In genomic region chr2:112633708-112634107, GRCh38 we compare ENCODE assay signal across 2 cellular contexts.
TF ChIP-seq lines count a peak whose summit lies in the region.

No MANE protein-coding gene starts in this region.

TF ChIP-seq in HepG2, 621 proteins besides CTCF, POLR2A, EP300 and RAD21 (continues in another document):
- TF ChIP-seq ZNF749 (CRISPR knock-in tag; IDR thresholded peaks at IDR 0.05; ENCODE audit: borderline replicate concordance) (no peak), ATF1 (CRISPR knock-in tag; IDR thresholded peaks at IDR 0.05) (0 out of 2 replicates have a peak, but pooled peaks have one; percentile 2), ARHGAP35 (CRISPR knock-in tag; IDR thresholded peaks at IDR 0.05; ENCODE audit: borderline replicate concordance) (no peak), HOXA7 (CRISPR knock-in tag; IDR thresholded peaks at IDR 0.05) (no peak), THYN1 (CRISPR knock-in tag; IDR thresholded peaks at IDR 0.05; ENCODE audit: borderline replicate concordance, low read depth) (no peak), RERE (CRISPR knock-in tag; IDR thresholded peaks at IDR 0.05; ENCODE audit: low read depth) (no peak), ZNF709 (CRISPR knock-in tag; IDR thresholded peaks at IDR 0.05) (0 out of 2 replicates have a peak, but pooled peaks have one; percentile 7), ZFP90 (CRISPR knock-in tag; IDR thresholded peaks at IDR 0.05; ENCODE audit: borderline replicate concordance) (no peak), ZNF230 (CRISPR knock-in tag; IDR thresholded peaks at IDR 0.05) (no peak), IRF9 (CRISPR knock-in tag; IDR thresholded peaks at IDR 0.05; ENCODE audit: borderline replicate concordance) (0 out of 2 replicates have a peak, but pooled peaks have one; percentile 34), ZBTB38 (CRISPR knock-in tag; IDR thresholded peaks at IDR 0.05) (no peak), ZFX (CRISPR knock-in tag; IDR thresholded peaks at IDR 0.05; ENCODE audit: low read depth) (0 out of 2 replicates have a peak, but pooled peaks have one; percentile 18), ZNF432 (CRISPR knock-in tag; IDR thresholded peaks at IDR 0.05; ENCODE audit: borderline replicate concordance) (no peak), ZBTB7B (CRISPR knock-in tag; IDR thresholded peaks at IDR 0.05) (no peak), TOPORS (CRISPR knock-in tag; IDR thresholded peaks at IDR 0.05) (no peak), ATM (IDR thresholded peaks at IDR 0.05; ENCODE audit: borderline replicate concordance) (no peak), DPF2 (CRISPR knock-in tag; IDR thresholded peaks at IDR 0.05; ENCODE audit: borderline replicate concordance, low read depth) (no peak), NFRKB (IDR thresholded peaks at IDR 0.05) (no peak), ZNF616 (CRISPR knock-in tag; IDR thresholded peaks at IDR 0.05; ENCODE audit: low read depth) (no peak), SRY (CRISPR knock-in tag; IDR thresholded peaks at IDR 0.05) (no peak), SP1 (IDR thresholded peaks at IDR 0.05) (no peak), SP1 (CRISPR knock-in tag; IDR thresholded peaks at IDR 0.05) (no peak)
- TF ChIP-seq, protein P1, sequence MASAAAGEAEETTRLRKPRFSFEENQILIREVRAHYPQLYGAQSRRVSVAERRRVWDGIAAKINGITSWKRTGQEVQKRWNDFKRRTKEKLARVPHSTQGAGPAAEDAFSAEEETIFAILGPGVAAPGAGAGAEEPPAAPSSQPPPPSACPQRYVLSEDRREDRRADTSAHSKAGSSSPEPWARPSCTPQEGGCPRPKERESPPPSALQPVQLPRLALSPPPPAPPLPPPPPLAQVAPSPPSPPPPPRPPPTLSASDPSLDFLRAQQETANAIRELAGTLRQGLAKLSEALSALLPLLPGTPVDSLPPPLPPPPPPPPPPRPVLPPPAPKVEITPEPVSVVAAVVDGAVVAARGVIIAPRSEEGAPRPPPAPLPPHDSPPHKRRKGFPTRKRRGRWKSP (CRISPR knock-in tag; IDR thresholded peaks at IDR 0.05) = 0 out of 2 replicates have a peak, but pooled peaks have one; percentile 22
- TF ChIP-seq, protein P2, sequence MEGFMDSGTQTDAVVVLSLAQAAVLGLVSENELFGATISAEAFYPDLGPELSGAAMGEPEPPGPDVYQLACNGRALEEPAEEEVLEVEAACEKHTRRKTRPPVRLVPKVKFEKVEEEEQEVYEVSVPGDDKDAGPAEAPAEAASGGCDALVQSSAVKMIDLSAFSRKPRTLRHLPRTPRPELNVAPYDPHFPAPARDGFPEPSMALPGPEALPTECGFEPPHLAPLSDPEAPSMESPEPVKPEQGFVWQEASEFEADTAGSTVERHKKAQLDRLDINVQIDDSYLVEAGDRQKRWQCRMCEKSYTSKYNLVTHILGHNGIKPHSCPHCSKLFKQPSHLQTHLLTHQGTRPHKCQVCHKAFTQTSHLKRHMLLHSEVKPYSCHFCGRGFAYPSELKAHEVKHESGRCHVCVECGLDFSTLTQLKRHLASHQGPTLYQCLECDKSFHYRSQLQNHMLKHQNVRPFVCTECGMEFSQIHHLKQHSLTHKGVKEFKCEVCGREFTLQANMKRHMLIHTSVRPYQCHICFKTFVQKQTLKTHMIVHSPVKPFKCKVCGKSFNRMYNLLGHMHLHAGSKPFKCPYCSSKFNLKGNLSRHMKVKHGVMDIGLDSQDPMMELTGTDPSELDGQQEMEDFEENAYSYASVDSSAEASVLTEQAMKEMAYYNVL (CRISPR knock-in tag; IDR thresholded peaks at IDR 0.05; ENCODE audit: borderline replicate concordance) = no peak

TF ChIP-seq in K562, 482 proteins besides CTCF, POLR2A, EP300 and RAD21:
- TF ChIP-seq GATAD2A (IDR thresholded peaks at IDR 0.05) (no peak), TSC22D4 (tag; IDR thresholded peaks at IDR 0.05) (no peak), ZNF511 (CRISPR knock-in tag; IDR thresholded peaks at IDR 0.05) (no peak), ZNF707 (CRISPR knock-in tag; conservative IDR thresholded peaks at IDR 0.05) (no peak), SREBF1 (IDR thresholded peaks at IDR 0.05; ENCODE audit: borderline replicate concordance, low read depth, low read length) (no peak), CREM (IDR thresholded peaks at IDR 0.05; ENCODE audit: low read depth) (no peak), NUFIP1 (IDR thresholded peaks at IDR 0.05; ENCODE audit: partially characterized antibody) (no peak), FOXP1 (CRISPR knock-in tag; IDR thresholded peaks at IDR 0.05) (no peak), LARP7 (IDR thresholded peaks at IDR 0.05) (no peak)
